In genomic region chr9:114499941-114500528, GRCh38 we compare ENCODE assay signal across 18 cellular contexts. TPM values are rescaled to one million over a fixed set of nuclear protein-coding genes. Genes with fewer than 3 reads are reported as not detected.
DNase-seq lines count a peak whose midpoint lies in the region; ATAC-seq and TF ChIP-seq lines count a peak whose summit lies in the region.
"Had no signal": no experiment of that assay in that cellular context is flagged by ENCODE, and none has a peak within 500 bp of the region (broad histone marks: within the 10 kb centered on the region; RNA-seq: fewer than 3 reads in every experiment).

No MANE protein-coding gene starts in this region.

- DNase-seq in DMS79 treated with DMSO at 0.1 percent for 48 hours (lab: John Stamatoyannopoulos, UW) (peak; percentile 33), DMS79 (lab: John Stamatoyannopoulos, UW) (no peak), globus pallidus (ENCODE audit: low spot score) (peak; percentile 54), neural progenitor cell (ENCODE audit: low spot score) (no peak)
- no peak for DNase-seq in stimulated activated naive CD4-positive, alpha-beta T cell (lab: John Stamatoyannopoulos, UW)
- DNase-seq in central memory CD4-positive, alpha-beta T cell = no peak
- DNase-seq in activated T-cell treated with anti-CD3 and anti-CD28 coated beads, Interleukin-2, amount 50 U/mL, for 4 hours = no peak
- DNase-seq: AML-193, DND-41, HFFc6, NCI-H345, PC-9, SIG-M5 had no signal

- H3K4me3 Mint-ChIP-seq in neural progenitor cell = no peak overlapping the region
- no peak overlapping the region for H3K4me3 Mint-ChIP-seq in activated T-cell treated with anti-CD3 and anti-CD28 coated beads, Interleukin-2, amount 50 U/mL, for 4 hours
- H3K4me3 Mint-ChIP-seq: HFFc6 had no signal

- H3K27me3 ChIP-seq in neural progenitor cell = peaks cover 16% of the 10 kb centered on the region

- peaks cover 2% of the 10 kb centered on the region for H3K36me3 Mint-ChIP-seq in neural progenitor cell
- H3K36me3 Mint-ChIP-seq in activated T-cell treated with anti-CD3 and anti-CD28 coated beads, Interleukin-2, amount 50 U/mL, for 4 hours (ENCODE audit: insufficient read depth) = no peaks in the 10 kb centered on the region

- peaks cover 61% of the 10 kb centered on the region for H3K4me1 ChIP-seq in neural progenitor cell

- H2AFZ ChIP-seq in neural progenitor cell (replicated peaks) = no peak overlapping the region
- H2AFZ ChIP-seq: PC-9 had no signal

- H3K4me1 Mint-ChIP-seq in neural progenitor cell = peaks cover 74% of the 10 kb centered on the region
- peaks cover 35% of the 10 kb centered on the region for H3K4me1 Mint-ChIP-seq in activated T-cell treated with anti-CD3 and anti-CD28 coated beads, Interleukin-2, amount 50 U/mL, for 4 hours (ENCODE audit: low read depth)

- peaks cover 6% of the 10 kb centered on the region for H3K27me3 Mint-ChIP-seq in neural progenitor cell (ENCODE audit: insufficient read depth, low read depth)
- no peaks in the 10 kb centered on the region for H3K27me3 Mint-ChIP-seq in activated T-cell treated with anti-CD3 and anti-CD28 coated beads, Interleukin-2, amount 50 U/mL, for 4 hours (ENCODE audit: low read depth)

- H3K4me2 ChIP-seq in neural progenitor cell = peak overlapping the region; percentile 68
- H3K4me2 ChIP-seq: PC-9 had no signal

- H3K79me2 ChIP-seq in neural progenitor cell (ENCODE audit: low read depth) = peaks cover 9% of the 10 kb centered on the region

- no peak overlapping the region for H3K4me3 ChIP-seq in neural progenitor cell
- H3K4me3 ChIP-seq: K562, PC-9 had no signal

- H3F3A ChIP-seq in neural progenitor cell (ENCODE audit: low read depth) = peaks cover 42% of the 10 kb centered on the region

- H3K36me3 ChIP-seq in neural progenitor cell = no peaks in the 10 kb centered on the region

- H4K20me1 ChIP-seq in neural progenitor cell (ENCODE audit: low read depth) = peaks cover 12% of the 10 kb centered on the region

- H3K9me3 ChIP-seq in neural progenitor cell (ENCODE audit: low read depth) = no peaks in the 10 kb centered on the region

- no peak overlapping the region for H3K9ac ChIP-seq in neural progenitor cell

- TF ChIP-seq CTCF in neural progenitor cell (IDR thresholded peaks at IDR 0.05) = no peak

- H3K27ac ChIP-seq in neural progenitor cell = no peak overlapping the region
- H3K27ac ChIP-seq: 22Rv1, C4-2B, PC-9, RWPE1 had no signal

- ATAC-seq in activated T-cell treated with anti-CD3 and anti-CD28 coated beads, Interleukin-2, amount 50 U/mL, for 4 hours = no peak
- no peak for ATAC-seq in GM21390 (IDR thresholded peaks at IDR 0.05; ENCODE audit: unreplicated experiment)
- ATAC-seq: K562 had no signal

- H3K27ac Mint-ChIP-seq in neural progenitor cell = no peak overlapping the region
- H3K27ac Mint-ChIP-seq: HFFc6 had no signal

- H3K9me3 Mint-ChIP-seq in neural progenitor cell = no peaks in the 10 kb centered on the region
- no peaks in the 10 kb centered on the region for H3K9me3 Mint-ChIP-seq in activated T-cell treated with anti-CD3 and anti-CD28 coated beads, Interleukin-2, amount 50 U/mL, for 4 hours
- H3K9me3 Mint-ChIP-seq: HFFc6 had no signal

RNA-seq across cellular contexts. Expression of gene WHRN, which starts 5.2 kb away (rescaled TPM):
- 1.1 and 6.6 TPM in 2 replicates for total RNA-seq in neural progenitor cell (ENCODE audit: low replicate concordance)
- 1 to 10 TPM; 2.0 to 5.8 (median 2.2) TPM for total RNA-seq in activated T-cell treated with anti-CD3 and anti-CD28 coated beads, Interleukin-2, amount 50 U/mL, for 4 hours

Comparison
In these comparisons a context has a peak if more than half of its experiments do, and no peak if none do; other contexts are left out.
1. DNase-seq: peak in DMS79 treated with DMSO at 0.1 percent for 48 hours (single experiment) and globus pallidus (single experiment); none in DMS79 (single experiment), neural progenitor cell (single experiment), stimulated activated naive CD4-positive, alpha-beta T cell (0 of 6), central memory CD4-positive, alpha-beta T cell (single experiment) and activated T-cell treated with anti-CD3 and anti-CD28 coated beads, Interleukin-2, amount 50 U/mL, for 4 hours (single experiment).